18 cellular contexts compared by ENCODE assay signal in the genomic region with DNA sequence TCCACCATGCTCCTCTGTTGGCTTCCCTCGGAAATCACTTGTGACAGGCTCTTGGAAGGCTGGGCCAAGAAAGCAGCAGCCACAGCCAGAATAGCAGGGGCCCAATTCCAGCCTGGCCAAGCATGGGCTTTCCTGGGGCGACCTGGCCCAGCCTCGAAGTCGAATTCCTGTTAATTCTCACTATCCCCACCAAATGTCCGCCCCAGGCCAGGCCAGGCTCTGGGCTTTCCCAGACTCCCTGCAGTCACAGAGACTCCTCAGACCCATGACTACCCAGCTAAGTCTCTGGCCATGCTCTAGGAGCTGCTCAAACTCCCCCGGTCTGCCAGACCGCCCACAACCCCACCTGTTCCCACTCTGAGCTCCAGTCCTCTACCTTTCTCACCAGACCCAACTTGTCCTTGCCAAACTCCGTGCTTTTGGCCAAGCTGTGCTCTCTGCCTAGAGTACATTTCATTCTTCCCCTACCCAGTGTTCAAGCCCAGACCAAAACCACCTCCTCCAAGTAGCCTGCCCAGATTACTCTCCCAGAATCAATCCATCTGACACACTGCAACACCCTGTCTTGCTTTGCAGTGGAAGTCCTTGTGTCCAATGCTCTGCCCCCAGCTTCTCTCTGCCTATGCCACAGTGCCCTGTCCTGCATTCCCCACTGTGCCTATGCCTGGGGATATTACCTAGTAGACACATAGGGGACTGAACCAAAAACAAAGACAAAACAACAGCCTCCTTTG. TPM values are rescaled to one million over a fixed set of nuclear protein-coding genes. Genes with fewer than 3 reads are reported as not detected.
DNase-seq lines count a peak whose midpoint lies in the region; ATAC-seq and TF ChIP-seq lines count a peak whose summit lies in the region.
"Had no signal": no experiment of that assay in that cellular context is flagged by ENCODE, and none has a peak within 500 bp of the region (broad histone marks: within the 10 kb centered on the region; RNA-seq: fewer than 3 reads in every experiment).

No MANE protein-coding gene starts in this region.

- H2BK120ac ChIP-seq in mesendoderm (ENCODE audit: low read depth, low read length) = no peak overlapping the region

- H3K9me3 ChIP-seq in AG04450 (ENCODE audit: control insufficient read depth, insufficient read depth, low read length) = no peaks in the 10 kb centered on the region
- no peaks in the 10 kb centered on the region for H3K9me3 ChIP-seq in endodermal cell (ENCODE audit: control insufficient read depth, low read length)
- H3K9me3 ChIP-seq: esophagus muscularis mucosa had no signal

- CTCF ChIA-PET in AG04450 (lab: Charles Lee) (no interaction called here), RWPE1 (lab: Yijun Ruan, JAX) (no interaction called here)

- peaks cover 50% of the 10 kb centered on the region for H3K4me1 Mint-ChIP-seq in endodermal cell

- H3K9me3 Mint-ChIP-seq in endodermal cell = no peaks in the 10 kb centered on the region
- H3K9me3 Mint-ChIP-seq: CD4-positive, alpha-beta T cell; IgD-negative memory B cell; stimulated activated naive CD8-positive, alpha-beta T cell treated with anti-CD3 and anti-CD28 coated beads, Interleukin-15, amount 100 ng/mL, for 72 hours had no signal

- H4K5ac ChIP-seq in mesendoderm (ENCODE audit: low read length) = no peak overlapping the region

- H3K4me1 ChIP-seq in endodermal cell (ENCODE audit: control insufficient read depth, insufficient read depth, low read length) (peaks cover 26% of the 10 kb centered on the region), mesendoderm (ENCODE audit: control insufficient read depth, low read depth, low read length) (peaks cover 21% of the 10 kb centered on the region)

- H3K79me1 ChIP-seq in mesendoderm (ENCODE audit: low read length) = peaks cover 42% of the 10 kb centered on the region

- no peak overlapping the region for H3K9ac ChIP-seq in endodermal cell (ENCODE audit: extremely low read depth, low read length, poor library complexity, severe bottlenecking)
- no peak overlapping the region for H3K9ac ChIP-seq in mesendoderm (ENCODE audit: low read length)

- H4K8ac ChIP-seq in mesendoderm (ENCODE audit: low read depth, low read length) = no peak overlapping the region

- H3K27me3 Mint-ChIP-seq in endodermal cell (ENCODE audit: insufficient read depth) = no peaks in the 10 kb centered on the region
- H3K27me3 Mint-ChIP-seq: CD4-positive, alpha-beta T cell; stimulated activated naive CD8-positive, alpha-beta T cell treated with anti-CD3 and anti-CD28 coated beads, Interleukin-15, amount 100 ng/mL, for 72 hours had no signal

- H3K36me3 ChIP-seq in endodermal cell (ENCODE audit: control insufficient read depth, insufficient read depth, low read length) = peaks cover 35% of the 10 kb centered on the region
- no peaks in the 10 kb centered on the region for H3K36me3 ChIP-seq in mesendoderm (ENCODE audit: control insufficient read depth, insufficient read depth, low read length)
- H3K36me3 ChIP-seq: esophagus muscularis mucosa had no signal

- peak overlapping the region; percentile 31 for H3K27ac ChIP-seq in AG04450 (ENCODE audit: low read depth, low read length)
- peak overlapping the region; percentile 93 for H3K27ac ChIP-seq in RWPE1
- no peak overlapping the region for H3K27ac ChIP-seq in endodermal cell (ENCODE audit: low read depth, low read length)
- H3K27ac ChIP-seq in mesendoderm (ENCODE audit: low read depth, low read length) = no peak overlapping the region

- no peak overlapping the region for H3K23ac ChIP-seq in mesendoderm (ENCODE audit: low read length)

- H3K4ac ChIP-seq in mesendoderm (ENCODE audit: low read depth, low read length) = no peak overlapping the region

- POLR2A ChIA-PET in AG04450 (lab: Yijun Ruan, JAX) = no interaction called here
- POLR2A ChIA-PET in RWPE1 (lab: Yijun Ruan, JAX; ENCODE audit: low non-redundant PET) = interaction anchor here (0.6 to 0.7 kb wide), 2 partner anchors 16 to 95 kb away, joined by 3 to 4 read pairs; no protein-coding TSS in a partner anchor

- H2BK5ac ChIP-seq in mesendoderm (ENCODE audit: low read length) = no peak overlapping the region

- H3K79me2 ChIP-seq in mesendoderm (ENCODE audit: control insufficient read depth, insufficient read depth, low read length) = peaks cover 95% of the 10 kb centered on the region

- no peak overlapping the region for H3K4me3 Mint-ChIP-seq in endodermal cell
- H3K4me3 Mint-ChIP-seq: CD4-positive, alpha-beta T cell; IgD-negative memory B cell; stimulated activated naive CD8-positive, alpha-beta T cell treated with anti-CD3 and anti-CD28 coated beads, Interleukin-15, amount 100 ng/mL, for 72 hours had no signal

- no peak overlapping the region for H2BK15ac ChIP-seq in mesendoderm (replicated peaks; ENCODE audit: low read depth)

- no peak overlapping the region for H3K18ac ChIP-seq in mesendoderm (ENCODE audit: low read length)

- H3K27ac Mint-ChIP-seq in endodermal cell = peak overlapping the region; percentile 77
- H3K27ac Mint-ChIP-seq: CD4-positive, alpha-beta T cell; IgD-negative memory B cell had no signal

- H3K56ac ChIP-seq in mesendoderm (ENCODE audit: low read length) = no peak overlapping the region

- ATAC-seq in HG03039 (IDR thresholded peaks at IDR 0.05; ENCODE audit: unreplicated experiment) = no peak
- ATAC-seq: stimulated activated naive CD8-positive, alpha-beta T cell treated with anti-CD3 and anti-CD28 coated beads, Interleukin-15, amount 100 ng/mL, for 72 hours had no signal

- DNase-seq in AG04450 (ENCODE audit: low read depth, low spot score) (no peak), RWPE1 (ENCODE audit: low spot score) (no peak), endodermal cell (no peak), mesendoderm (peak; percentile 52), glomerular visceral epithelial cell (ENCODE audit: extremely low spot score) (no peak)
- DNase-seq in activated CD8-positive, alpha-beta memory T cell treated with anti-CD3 and anti-CD28 coated beads, Interleukin-2, amount 50 U/mL, for 4 hours = no peak
- DNase-seq in activated effector memory CD4-positive, alpha-beta T cell treated with Interleukin-2 at 50 U/mL for 16 hours = no peak
- DNase-seq: ACHN; activated CD4-positive, alpha-beta T cell treated with anti-CD3 and anti-CD28 coated beads for 4 hours; activated naive CD4-positive, alpha-beta T cell treated with Interleukin-2 at 50 U/mL for 16 hours; CD4-positive, alpha-beta T cell; DND-41; NCI-H2029 treated with DMSO at 0.1 percent for 48 hours; NCI-H510A; stimulated activated naive CD8-positive, alpha-beta T cell treated with anti-CD3 and anti-CD28 coated beads, Interleukin-15, amount 100 ng/mL, for 72 hours had no signal

- peaks cover 17% of the 10 kb centered on the region for H3K36me3 Mint-ChIP-seq in endodermal cell (ENCODE audit: low read depth)
- H3K36me3 Mint-ChIP-seq: IgD-negative memory B cell had no signal

- H3K4me3 ChIP-seq in AG04450 (ENCODE audit: low read depth, low read length) (no peak overlapping the region), endodermal cell (ENCODE audit: low read length) (no peak overlapping the region), mesendoderm (ENCODE audit: low read length) (no peak overlapping the region)
- H3K4me3 ChIP-seq: esophagus muscularis mucosa had no signal

- no peak overlapping the region for H2AK5ac ChIP-seq in mesendoderm (ENCODE audit: low read length)

- H3K27me3 ChIP-seq in AG04450 (ENCODE audit: control insufficient read depth, insufficient read depth, low read length) (no peaks in the 10 kb centered on the region), endodermal cell (ENCODE audit: control insufficient read depth, insufficient read depth, low read length, poor library complexity, severe bottlenecking) (no peaks in the 10 kb centered on the region), mesendoderm (ENCODE audit: insufficient read depth, low read length, poor library complexity) (no peaks in the 10 kb centered on the region)
- H3K27me3 ChIP-seq: esophagus muscularis mucosa had no signal

- WGBS in endodermal cell (ENCODE audit: insufficient coverage in 1 of 2, insufficient read length in 1 of 2), 2 experiments = 88 to 90% methylated on average over 4 to 8 of the region's 8 CpGs
- no CpG with 5 or more reads among the region's 8 CpGs for WGBS in mesendoderm (ENCODE audit: extremely low coverage, insufficient coverage, low lambda C conversion rate)

- TF ChIP-seq CTCF in AG04450 (IDR thresholded peaks at IDR 0.05; ENCODE audit: low read depth, low read length) = no peak
- TF ChIP-seq CTCF in RWPE1 (conservative IDR thresholded peaks at IDR 0.05; ENCODE audit: low read depth) = no peak
- no peak for TF ChIP-seq CTCF in endodermal cell (conservative IDR thresholded peaks at IDR 0.05)

- no peak overlapping the region for H3K4me2 ChIP-seq in mesendoderm (ENCODE audit: low read length)

RNA-seq across cellular contexts. Expression of gene SHB, which starts 26.2 kb away (rescaled TPM):
- polyA plus RNA-seq in AG04450 (2011; rRNA removed) = 16.7 and 20.3 TPM in 2 replicates
- 28.6 and 31.8 TPM in 2 replicates for polyA minus RNA-seq in AG04450 (2011; rRNA and poly(A)+ RNA removed)
- 10 to 100 TPM; 28.1 to 38.1 TPM for total RNA-seq in endodermal cell
- 10.8 TPM for polyA plus RNA-seq in endodermal cell (2013, experiment 1 of 2)
- polyA plus RNA-seq in endodermal cell (2013, experiment 2 of 2) = 12.5 TPM
- polyA plus RNA-seq in mesendoderm (2013, experiment 1 of 2) = 13.4 TPM
- polyA plus RNA-seq in mesendoderm (2013, experiment 2 of 2) = 13.5 TPM
- polyA plus RNA-seq: IgD-negative memory B cell had no signal

Comparison
In these comparisons a context has a peak if more than half of its experiments do, and no peak if none do; other contexts are left out.
1. H3K27ac ChIP-seq: peak in AG04450 (single experiment) and RWPE1 (single experiment); none in endodermal cell (single experiment) and mesendoderm (single experiment).